8 cellular contexts compared by ENCODE assay signal in the genomic region with DNA sequence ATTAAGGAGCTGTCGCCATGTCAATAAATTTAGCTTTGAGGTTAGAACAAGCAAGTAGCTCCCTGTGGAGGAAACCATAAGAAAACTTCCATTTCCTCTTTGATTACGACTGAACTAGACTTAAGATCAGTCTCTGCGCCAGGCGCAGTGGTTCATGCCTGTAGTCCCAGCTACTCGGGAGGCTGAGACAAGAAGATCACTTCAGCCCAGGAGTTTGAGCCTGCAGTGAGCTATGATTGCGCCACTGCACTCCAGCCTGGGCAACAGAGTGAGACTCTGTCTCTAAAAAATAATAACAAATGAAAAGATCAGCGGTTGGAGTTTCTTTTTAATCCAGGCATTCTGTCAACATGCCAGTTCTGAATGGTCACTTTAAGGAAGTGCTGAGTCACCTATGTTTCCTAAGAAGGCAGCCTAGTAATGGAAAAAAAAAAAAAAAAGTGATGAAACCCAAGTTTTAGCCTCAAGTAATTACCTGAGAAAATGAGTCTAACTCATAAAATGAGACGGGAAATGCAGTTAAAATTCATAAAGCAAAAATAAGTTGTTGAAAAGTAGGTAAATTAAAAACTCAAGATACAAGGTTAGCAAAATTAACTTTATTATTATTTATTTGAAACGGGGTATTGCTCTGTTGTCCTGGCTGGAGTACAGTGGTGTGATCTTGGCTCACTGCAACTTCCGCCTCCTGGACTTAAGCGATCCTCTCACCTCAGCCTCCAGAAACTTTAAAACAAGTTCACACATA. TPM values are rescaled to one million over a fixed set of nuclear protein-coding genes. Genes with fewer than 3 reads are reported as not detected.
DNase-seq lines count a peak whose midpoint lies in the region; ATAC-seq lines count a peak whose summit lies in the region.

No MANE protein-coding gene starts in this region.

- H3K4me1 Mint-ChIP-seq in activated CD4-positive, alpha-beta memory T cell treated with anti-CD3 and anti-CD28 coated beads, Interleukin-2, amount 10 ng/mL, durations not matched to agents 7 days and 5 days = peaks cover 17% of the 10 kb centered on the region

- CTCF ChIA-PET in activated CD4-positive, alpha-beta memory T cell treated with anti-CD3 and anti-CD28 coated beads, Interleukin-2, amount 10 ng/mL, durations not matched to agents 7 days and 5 days (lab: Charles Lee) = interaction anchor here (0.6 to 1.2 kb wide), 3 partner anchors 12 to 241 kb away, joined by 3 to 4 read pairs (median 3); no protein-coding TSS in a partner anchor

- peak; percentile 64 for ATAC-seq in HG02642 (IDR thresholded peaks at IDR 0.05; ENCODE audit: poor library complexity, unreplicated experiment)
- ATAC-seq in GM18907 (IDR thresholded peaks at IDR 0.05; ENCODE audit: unreplicated experiment) = no peak
- ATAC-seq in HG02870 (IDR thresholded peaks at IDR 0.05; ENCODE audit: unreplicated experiment) = no peak
- no peak for ATAC-seq in GM21515 (IDR thresholded peaks at IDR 0.05; ENCODE audit: unreplicated experiment)

- POLR2A ChIA-PET in activated CD4-positive, alpha-beta memory T cell treated with anti-CD3 and anti-CD28 coated beads, Interleukin-2, amount 10 ng/mL, durations not matched to agents 7 days and 5 days (lab: Charles Lee) = interaction anchor here (0.7 to 1.2 kb wide), 4 partner anchors 9 to 17 kb away, joined by 4 to 5 read pairs (median 4); a partner anchor contains a TSS

- H3K4me3 Mint-ChIP-seq in activated CD4-positive, alpha-beta memory T cell treated with anti-CD3 and anti-CD28 coated beads, Interleukin-2, amount 10 ng/mL, durations not matched to agents 7 days and 5 days = no peak overlapping the region

- peak overlapping the region; percentile 28 for H3K27ac Mint-ChIP-seq in activated CD4-positive, alpha-beta memory T cell treated with anti-CD3 and anti-CD28 coated beads, Interleukin-2, amount 10 ng/mL, durations not matched to agents 7 days and 5 days

- peaks cover 3% of the 10 kb centered on the region for H3K27me3 Mint-ChIP-seq in activated CD4-positive, alpha-beta memory T cell treated with anti-CD3 and anti-CD28 coated beads, Interleukin-2, amount 10 ng/mL, durations not matched to agents 7 days and 5 days

- peaks cover 28% of the 10 kb centered on the region for H3K36me3 Mint-ChIP-seq in activated CD4-positive, alpha-beta memory T cell treated with anti-CD3 and anti-CD28 coated beads, Interleukin-2, amount 10 ng/mL, durations not matched to agents 7 days and 5 days (ENCODE audit: low read depth)

- DNase-seq in A172 (ENCODE audit: low spot score) (peak; percentile 59), hepatic stellate cell (ENCODE audit: low spot score) (peak; percentile 29), NAMALWA (ENCODE audit: low spot score) (no peak)
- no peak for DNase-seq in activated CD4-positive, alpha-beta memory T cell treated with anti-CD3 and anti-CD28 coated beads, Interleukin-2, amount 10 ng/mL, durations not matched to agents 7 days and 5 days

- H3K9me3 Mint-ChIP-seq in activated CD4-positive, alpha-beta memory T cell treated with anti-CD3 and anti-CD28 coated beads, Interleukin-2, amount 10 ng/mL, durations not matched to agents 7 days and 5 days = peaks cover 2% of the 10 kb centered on the region

RNA-seq across cellular contexts. Expression of a gene that starts 10.2 kb away (rescaled TPM):
- total RNA-seq in A172 (2014; rRNA removed; shearing (Covaris generic)) = 37.5 and 54.1 TPM in 2 replicates
- 10 to 100 TPM; 31.7 to 33.7 TPM for total RNA-seq in activated CD4-positive, alpha-beta memory T cell treated with anti-CD3 and anti-CD28 coated beads, Interleukin-2, amount 10 ng/mL, durations not matched to agents 7 days and 5 days

RNA-seq across cellular contexts. Expression of a gene that starts 15.4 kb away (rescaled TPM):
- 1,215 and 1,245 TPM in 2 replicates for total RNA-seq in A172 (2014; rRNA removed; shearing (Covaris generic))
- 1,000 to 10,000 TPM; 1,460 to 1,462 TPM for total RNA-seq in activated CD4-positive, alpha-beta memory T cell treated with anti-CD3 and anti-CD28 coated beads, Interleukin-2, amount 10 ng/mL, durations not matched to agents 7 days and 5 days

RNA-seq across cellular contexts. Expression of a gene that starts 16.4 kb away (rescaled TPM):
- total RNA-seq in A172 (2014; rRNA removed; shearing (Covaris generic)) = 16.7 and 23.6 TPM in 2 replicates
- 10 to 100 TPM; 57.2 to 59.1 TPM for total RNA-seq in activated CD4-positive, alpha-beta memory T cell treated with anti-CD3 and anti-CD28 coated beads, Interleukin-2, amount 10 ng/mL, durations not matched to agents 7 days and 5 days

Comparison
In these comparisons a context has a peak if more than half of its experiments do, and no peak if none do; other contexts are left out.
1. DNase-seq: peak in A172 (single experiment) and hepatic stellate cell (single experiment); none in activated CD4-positive, alpha-beta memory T cell treated with anti-CD3 and anti-CD28 coated beads, Interleukin-2, amount 10 ng/mL, durations not matched to agents 7 days and 5 days (single experiment) and NAMALWA (single experiment).